1 cellular context compared by ENCODE assay signal in genomic region chr2:119463136-119463535, GRCh38.
TF ChIP-seq lines count a peak whose summit lies in the region.

No MANE protein-coding gene starts in this region.

TF ChIP-seq in GM12878, 131 proteins besides CTCF, POLR2A, EP300 and RAD21 (continued from another document):
- no peak for TF ChIP-seq BCL3 (IDR thresholded peaks at IDR 0.05; ENCODE audit: borderline replicate concordance, insufficient read depth, low read depth, low read length, poor library complexity, severe bottlenecking)
- no peak for TF ChIP-seq E2F4 (IDR thresholded peaks at IDR 0.05; ENCODE audit: low read depth, low read length)
- no peak for TF ChIP-seq GABPA (IDR thresholded peaks at IDR 0.05; ENCODE audit: low read depth)
- TF ChIP-seq IRF5 (IDR thresholded peaks at IDR 0.05; ENCODE audit: borderline replicate concordance), result no peak
- no peak for TF ChIP-seq IKZF2 (IDR thresholded peaks at IDR 0.05)
- no peak for TF ChIP-seq NR2C1 (IDR thresholded peaks at IDR 0.05)
- no peak for TF ChIP-seq ZBTB11 (CRISPR knock-in tag; IDR thresholded peaks at IDR 0.05)
- TF ChIP-seq LARP7 (IDR thresholded peaks at IDR 0.05), result no peak
- TF ChIP-seq MEF2B (IDR thresholded peaks at IDR 0.05; ENCODE audit: partially characterized antibody, poor library complexity, severe bottlenecking), result no peak
- TF ChIP-seq NR2C2 (IDR thresholded peaks at IDR 0.05; ENCODE audit: borderline replicate concordance, control insufficient read depth, insufficient read length, low read depth), result no peak
- TF ChIP-seq NKRF (conservative IDR thresholded peaks at IDR 0.05), result no peak
- no peak for TF ChIP-seq NFIC (IDR thresholded peaks at IDR 0.05; ENCODE audit: low read depth, low read length)
- no peak for TF ChIP-seq TCF3 (IDR thresholded peaks at IDR 0.05; ENCODE audit: borderline replicate concordance, insufficient read depth, low read depth, low read length)
- no peak for TF ChIP-seq SUPT20H (IDR thresholded peaks at IDR 0.05; ENCODE audit: borderline replicate concordance, control insufficient read depth, low read depth, low read length)
- TF ChIP-seq ATF7 (IDR thresholded peaks at IDR 0.05; ENCODE audit: low read depth), result no peak
